9 cellular contexts compared by ENCODE assay signal in the genomic region with DNA sequence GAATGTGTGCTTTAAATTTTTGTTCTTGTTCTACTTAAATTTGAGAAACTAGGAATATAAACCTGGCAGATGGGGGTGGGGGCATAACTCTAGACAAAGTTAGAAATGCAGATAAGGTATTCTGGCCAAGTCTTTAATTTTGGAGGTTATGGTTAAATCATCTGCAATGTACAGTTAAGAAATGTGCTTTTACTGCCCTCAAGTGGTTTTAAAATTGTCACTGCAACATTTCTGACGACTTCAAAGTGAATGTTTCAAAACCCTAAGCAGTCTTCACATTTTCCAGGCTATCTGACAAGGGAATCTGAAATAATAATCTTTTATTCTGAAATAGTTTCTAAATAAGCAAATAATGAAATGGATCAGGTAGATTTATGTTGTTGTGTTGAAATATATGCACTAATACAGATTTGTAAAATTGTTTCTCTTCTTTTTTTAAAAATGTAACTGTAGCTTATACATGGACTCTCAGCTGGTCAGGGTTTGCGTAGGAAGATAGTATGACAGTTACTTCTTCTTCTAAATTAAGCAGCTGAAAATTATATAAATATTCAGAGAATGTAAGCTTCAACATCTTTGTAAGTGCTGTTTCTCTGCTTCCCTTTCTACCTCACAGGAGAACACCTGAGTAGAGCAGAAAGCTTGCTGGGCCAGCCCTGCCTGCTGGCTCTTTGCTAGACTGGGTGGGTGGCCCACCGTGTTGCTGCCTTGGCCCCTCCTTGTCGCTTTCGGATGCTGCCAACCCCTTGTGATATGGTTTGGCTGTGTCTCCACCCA. TPM values are rescaled to one million over a fixed set of nuclear protein-coding genes. Genes with fewer than 3 reads are reported as not detected.
DNase-seq lines count a peak whose midpoint lies in the region; ATAC-seq and TF ChIP-seq lines count a peak whose summit lies in the region.
"Had no signal": no experiment of that assay in that cellular context is flagged by ENCODE, and none has a peak within 500 bp of the region (broad histone marks: within the 10 kb centered on the region; RNA-seq: fewer than 3 reads in every experiment).

No MANE protein-coding gene starts in this region.

- peak; percentile 22 for DNase-seq in NCI-H510A treated with DMSO at 0.1 percent for 48 hours (lab: John Stamatoyannopoulos, UW)
- DNase-seq in NCI-H510A (lab: John Stamatoyannopoulos, UW) = no peak
- DNase-seq in NCI-H2227 treated with DMSO at 0.1 percent for 48 hours (lab: John Stamatoyannopoulos, UW) = peak; percentile 9
- peak; percentile 47 for DNase-seq in astrocyte of the cerebellum (ENCODE audit: low read depth)
- peak; percentile 63 for DNase-seq in inferior parietal cortex (ENCODE audit: extremely low spot score)
- DNase-seq in thyroid gland = no peak
- no peak for DNase-seq in activated gamma-delta T cell (lab: John Stamatoyannopoulos, UW)
- DNase-seq: activated naive CD8-positive, alpha-beta T cell treated with anti-CD3 and anti-CD28 coated beads, Interleukin-2, amount 10 ng/mL, durations not matched to agents 7 days and 5 days had no signal

- H3K36me3 ChIP-seq in thyroid gland = no peaks in the 10 kb centered on the region

- H3K27me3 ChIP-seq in thyroid gland = no peaks in the 10 kb centered on the region

- H3K9me3 ChIP-seq in thyroid gland = no peaks in the 10 kb centered on the region

- WGBS in thyroid gland, 2 donors = 60% methylated on average over 5 of the region's 5 CpGs

- intact Hi-C loops in thyroid gland (cut with DNase I) = no loop called here

- TF ChIP-seq POLR2A in thyroid gland (IDR thresholded peaks at IDR 0.05) = no peak

- TF ChIP-seq CTCF in astrocyte of the cerebellum (IDR thresholded peaks at IDR 0.05; ENCODE audit: low read depth, low read length, missing control alignments) (peak; percentile 49), thyroid gland (IDR thresholded peaks at IDR 0.05) (peak in 4 of 6 experiments; percentile 6 to 44 (median 40))

- peak; percentile 53 for ATAC-seq in HG02870 (IDR thresholded peaks at IDR 0.05; ENCODE audit: unreplicated experiment)

- H3K4me3 ChIP-seq in astrocyte of the cerebellum (ENCODE audit: low read depth, low read length) (no peak overlapping the region), thyroid gland (replicated peaks in 1 of 3) (no peak overlapping the region)

- H3K27ac ChIP-seq in thyroid gland = no peak overlapping the region

- H3K4me1 ChIP-seq in thyroid gland = no peaks in the 10 kb centered on the region

- in situ Hi-C loops in astrocyte of the cerebellum (cut with HindIII; ENCODE audit: low sequenced_read_pairs) = no loop called here

RNA-seq across cellular contexts. Expression of gene SUCNR1, which starts 45.0 kb away (rescaled TPM):
- 10 to 100 TPM in 2 of 4 donors, 1 to 10 TPM in 2; 9.0 to 12.4 (median 10.4) TPM for total RNA-seq in thyroid gland

Comparison
In these comparisons a context has a peak if more than half of its experiments do, and no peak if none do; other contexts are left out.
1. DNase-seq: peak in NCI-H510A treated with DMSO at 0.1 percent for 48 hours (single experiment), NCI-H2227 treated with DMSO at 0.1 percent for 48 hours (single experiment), astrocyte of the cerebellum (single experiment) and inferior parietal cortex (single experiment); none in NCI-H510A (single experiment), thyroid gland (0 of 2) and activated gamma-delta T cell (single experiment).